In genomic region chr6:41331401-41332150, GRCh38 we compare ENCODE assay signal across 30 cellular contexts. TPM values are rescaled to one million over a fixed set of nuclear protein-coding genes. Genes with fewer than 3 reads are reported as not detected.
DNase-seq lines count a peak whose midpoint lies in the region; ATAC-seq lines count a peak whose summit lies in the region.
"Had no signal": no experiment of that assay in that cellular context is flagged by ENCODE, and none has a peak within 500 bp of the region (broad histone marks: within the 10 kb centered on the region; RNA-seq: fewer than 3 reads in every experiment).

No MANE protein-coding gene starts in this region.

- H3K27me3 ChIP-seq in CD4-positive, CD25-positive, alpha-beta regulatory T cell (ENCODE audit: control insufficient read depth, insufficient read depth, low read length), result peaks cover 8% of the 10 kb centered on the region
- H3K27me3 ChIP-seq in naive thymus-derived CD4-positive, alpha-beta T cell (ENCODE audit: control insufficient read depth in 2 of 2, insufficient read depth in 2 of 2, low read length in 2 of 2), result no peaks in the 10 kb centered on the region

- ATAC-seq in CD4-positive, CD25-positive, alpha-beta regulatory T cell (ENCODE audit: low read depth in 2 of 2), result no peak
- ATAC-seq in naive thymus-derived CD4-positive, alpha-beta T cell, result no peak
- no peak for ATAC-seq in GM18907 (IDR thresholded peaks at IDR 0.05; ENCODE audit: unreplicated experiment)
- ATAC-seq: gastrocnemius medialis had no signal

- no peaks in the 10 kb centered on the region for H3K9me3 Mint-ChIP-seq in T-helper 2 cell treated with Interferon-gamma antibody and Interleukin-4, amounts not matched to agents 5 μg/mL and 100 μg/mL, for 36 hours
- no peaks in the 10 kb centered on the region for H3K9me3 Mint-ChIP-seq in CD4-positive, CD25-positive, alpha-beta regulatory T cell
- H3K9me3 Mint-ChIP-seq in activated naive CD8-positive, alpha-beta T cell treated with anti-CD3 and anti-CD28 coated beads for 36 hours, result no peaks in the 10 kb centered on the region
- H3K9me3 Mint-ChIP-seq in naive thymus-derived CD4-positive, alpha-beta T cell, result no peaks in the 10 kb centered on the region
- H3K9me3 Mint-ChIP-seq: dendritic cell treated with granulocyte-macrophage colony-stimulating factor and Interleukin-4, amounts not matched to agents 40 ng/mL and 50 ng/mL, for 4 days had no signal

- peaks cover 28% of the 10 kb centered on the region for H3K27me3 Mint-ChIP-seq in T-helper 2 cell treated with Interferon-gamma antibody and Interleukin-4, amounts not matched to agents 5 μg/mL and 100 μg/mL, for 36 hours (ENCODE audit: low read depth)
- peaks cover 16% of the 10 kb centered on the region for H3K27me3 Mint-ChIP-seq in CD4-positive, CD25-positive, alpha-beta regulatory T cell
- no peaks in the 10 kb centered on the region for H3K27me3 Mint-ChIP-seq in activated naive CD8-positive, alpha-beta T cell treated with anti-CD3 and anti-CD28 coated beads for 36 hours
- peaks cover 0 to 26% (median 4%) of the 10 kb centered on the region in 5 donors for H3K27me3 Mint-ChIP-seq in naive thymus-derived CD4-positive, alpha-beta T cell

- H3K27ac Mint-ChIP-seq in T-helper 2 cell treated with Interferon-gamma antibody and Interleukin-4, amounts not matched to agents 5 μg/mL and 100 μg/mL, for 36 hours, result no peak overlapping the region
- peak overlapping the region in 2 of 3 donors; percentile 50 to 71 for H3K27ac Mint-ChIP-seq in CD4-positive, CD25-positive, alpha-beta regulatory T cell
- peak overlapping the region; percentile 54 for H3K27ac Mint-ChIP-seq in activated naive CD8-positive, alpha-beta T cell treated with anti-CD3 and anti-CD28 coated beads for 36 hours
- H3K27ac Mint-ChIP-seq in naive thymus-derived CD4-positive, alpha-beta T cell, result peak overlapping the region in 7 of 9 donors; percentile 9 to 78 (median 68)
- H3K27ac Mint-ChIP-seq: dendritic cell treated with granulocyte-macrophage colony-stimulating factor and Interleukin-4, amounts not matched to agents 40 ng/mL and 50 ng/mL, for 4 days had no signal

- no peaks in the 10 kb centered on the region for H3K36me3 ChIP-seq in CD4-positive, CD25-positive, alpha-beta regulatory T cell (ENCODE audit: control insufficient read depth, insufficient read depth, low read length)
- no peaks in the 10 kb centered on the region for H3K36me3 ChIP-seq in naive thymus-derived CD4-positive, alpha-beta T cell (ENCODE audit: control insufficient read depth in 2 of 3, insufficient read depth in 3 of 3, low read length in 3 of 3)
- H3K36me3 ChIP-seq: cardiac muscle cell, gastrocnemius medialis, HAP-1, neutrophil, SJCRH30, transverse colon had no signal

- peak; percentile 0 for DNase-seq in T-helper 2 cell treated with Interferon-gamma antibody and Interleukin-4, amounts not matched to agents 5 μg/mL and 100 μg/mL, for 36 hours (ENCODE audit: low spot score)
- DNase-seq in T-helper 2 cell, result no peak
- no peak for DNase-seq in CD4-positive, CD25-positive, alpha-beta regulatory T cell
- no peak for DNase-seq in activated naive CD8-positive, alpha-beta T cell treated with anti-CD3 and anti-CD28 coated beads for 36 hours
- no peak for DNase-seq in naive thymus-derived CD4-positive, alpha-beta T cell
- DNase-seq in NCI-H2227 (lab: John Stamatoyannopoulos, UW; ENCODE audit: unreplicated experiment), result no peak
- no peak for DNase-seq in SW480 (ENCODE audit: low spot score)
- DNase-seq: 8988T; activated CD4-positive, alpha-beta T cell treated with anti-CD3 and anti-CD28 coated beads for 1 hour; activated naive CD4-positive, alpha-beta T cell; activated T-cell treated with anti-CD3 and anti-CD28 coated beads, Interleukin-2, amount 50 U/mL, for 48 hours; aorta; gastrocnemius medialis; GDM1; KG1; NCI-H1417 treated with DMSO at 0.1 percent for 48 hours; NCI-H2081; NCI-H345; small intestine; transverse colon had no signal

- no peak overlapping the region for H3K4me3 ChIP-seq in CD4-positive, CD25-positive, alpha-beta regulatory T cell (ENCODE audit: low read depth, low read length)
- no peak overlapping the region for H3K4me3 ChIP-seq in naive thymus-derived CD4-positive, alpha-beta T cell (ENCODE audit: low read length)
- H3K4me3 ChIP-seq: cardiac muscle cell, gastrocnemius medialis, HAP-1, SJCRH30, transverse colon had no signal

- H3K4me1 ChIP-seq in CD4-positive, CD25-positive, alpha-beta regulatory T cell (ENCODE audit: control insufficient read depth, insufficient read depth, low read length, poor library complexity, severe bottlenecking), result peaks cover 21% of the 10 kb centered on the region
- peaks cover 31 to 43% of the 10 kb centered on the region in 2 donors for H3K4me1 ChIP-seq in naive thymus-derived CD4-positive, alpha-beta T cell (ENCODE audit: control insufficient read depth in 2 of 2, insufficient read depth in 2 of 2, low read length in 2 of 2)
- H3K4me1 ChIP-seq: gastrocnemius medialis, HAP-1, SJCRH30, transverse colon had no signal

- H3K4me1 Mint-ChIP-seq in T-helper 2 cell treated with Interferon-gamma antibody and Interleukin-4, amounts not matched to agents 5 μg/mL and 100 μg/mL, for 36 hours (ENCODE audit: low read depth), result peaks cover 18% of the 10 kb centered on the region
- peaks cover 0 to 49% (median 10%) of the 10 kb centered on the region in 4 donors for H3K4me1 Mint-ChIP-seq in CD4-positive, CD25-positive, alpha-beta regulatory T cell
- peaks cover 42% of the 10 kb centered on the region for H3K4me1 Mint-ChIP-seq in activated naive CD8-positive, alpha-beta T cell treated with anti-CD3 and anti-CD28 coated beads for 36 hours
- peaks cover 24 to 59% (median 50%) of the 10 kb centered on the region in 7 donors for H3K4me1 Mint-ChIP-seq in naive thymus-derived CD4-positive, alpha-beta T cell

- no peaks in the 10 kb centered on the region for H3K36me3 Mint-ChIP-seq in T-helper 2 cell treated with Interferon-gamma antibody and Interleukin-4, amounts not matched to agents 5 μg/mL and 100 μg/mL, for 36 hours (ENCODE audit: low read depth)
- H3K36me3 Mint-ChIP-seq in CD4-positive, CD25-positive, alpha-beta regulatory T cell, result no peaks in the 10 kb centered on the region
- no peaks in the 10 kb centered on the region for H3K36me3 Mint-ChIP-seq in activated naive CD8-positive, alpha-beta T cell treated with anti-CD3 and anti-CD28 coated beads for 36 hours
- no peaks in the 10 kb centered on the region for H3K36me3 Mint-ChIP-seq in naive thymus-derived CD4-positive, alpha-beta T cell

- intact Hi-C loops in naive thymus-derived CD4-positive, alpha-beta T cell (cut with micrococcal nuclease), result no loop called here

- no peaks in the 10 kb centered on the region for H3K9me3 ChIP-seq in CD4-positive, CD25-positive, alpha-beta regulatory T cell (ENCODE audit: control insufficient read depth in 2 of 2, low read length in 2 of 2)
- no peaks in the 10 kb centered on the region for H3K9me3 ChIP-seq in naive thymus-derived CD4-positive, alpha-beta T cell (ENCODE audit: control insufficient read depth in 2 of 3, low read length in 3 of 3)
- H3K9me3 ChIP-seq: gastrocnemius medialis, HAP-1, neutrophil, SJCRH30, transverse colon had no signal

- CTCF ChIA-PET in naive thymus-derived CD4-positive, alpha-beta T cell (lab: Charles Lee), result interaction anchor here (0.7 to 2.7 kb wide), 2 partner anchors 12 to 228 kb away, joined by 3 to 11 read pairs; no protein-coding TSS in a partner anchor

- H3K27ac ChIP-seq in CD4-positive, CD25-positive, alpha-beta regulatory T cell (ENCODE audit: insufficient read depth, low read length, poor library complexity, severe bottlenecking), result no peak overlapping the region
- no peak overlapping the region for H3K27ac ChIP-seq in naive thymus-derived CD4-positive, alpha-beta T cell (ENCODE audit: low read depth, low read length)
- H3K27ac ChIP-seq: cardiac muscle cell, gastrocnemius medialis, neutrophil, SJCRH30, transverse colon had no signal

- POLR2A ChIA-PET in naive thymus-derived CD4-positive, alpha-beta T cell (lab: Charles Lee), result no interaction called here

- H3K4me3 Mint-ChIP-seq in T-helper 2 cell treated with Interferon-gamma antibody and Interleukin-4, amounts not matched to agents 5 μg/mL and 100 μg/mL, for 36 hours, result no peak overlapping the region
- H3K4me3 Mint-ChIP-seq in CD4-positive, CD25-positive, alpha-beta regulatory T cell, result peak overlapping the region in 1 of 4 donors; percentile 67
- no peak overlapping the region for H3K4me3 Mint-ChIP-seq in activated naive CD8-positive, alpha-beta T cell treated with anti-CD3 and anti-CD28 coated beads for 36 hours
- peak overlapping the region in 2 of 10 donors; percentile 19 to 49 for H3K4me3 Mint-ChIP-seq in naive thymus-derived CD4-positive, alpha-beta T cell
- H3K4me3 Mint-ChIP-seq: dendritic cell treated with granulocyte-macrophage colony-stimulating factor and Interleukin-4, amounts not matched to agents 40 ng/mL and 50 ng/mL, for 4 days had no signal

RNA-seq across cellular contexts. Expression of gene NCR2, which starts 3.8 kb away (rescaled TPM):
- total RNA-seq in CD4-positive, CD25-positive, alpha-beta regulatory T cell, result not detected
- not detected for polyA plus RNA-seq in CD4-positive, CD25-positive, alpha-beta regulatory T cell
- under 1 TPM; 0.31 to 0.44 TPM for total RNA-seq in activated naive CD8-positive, alpha-beta T cell treated with anti-CD3 and anti-CD28 coated beads for 36 hours
- not detected for total RNA-seq in naive thymus-derived CD4-positive, alpha-beta T cell
- not detected for polyA plus RNA-seq in naive thymus-derived CD4-positive, alpha-beta T cell
- total RNA-seq: activated CD8-positive, alpha-beta memory T cell treated with anti-CD3 and anti-CD28 coated beads for 36 hours; aorta; cardiac muscle cell; gastrocnemius medialis; HT1080; lung microvascular endothelial cell; SJCRH30; T-helper 1 cell treated with Interleukin-12 subunit alpha and Interleukin-12 subunit beta and Interleukin-4 antibody, amounts not matched to agents 30 ng/mL and 1 ng/mL, for 36 hours; transverse colon had no signal
- polyA plus RNA-seq: aorta, cardiac muscle cell, small intestine had no signal

RNA-seq across cellular contexts. Expression of gene TREM1, which starts 45.1 kb away (rescaled TPM):
- total RNA-seq in CD4-positive, CD25-positive, alpha-beta regulatory T cell, result not detected
- under 1 TPM in 1 of 4 donors, not detected in 3; 0.54 TPM for polyA plus RNA-seq in CD4-positive, CD25-positive, alpha-beta regulatory T cell
- total RNA-seq in activated naive CD8-positive, alpha-beta T cell treated with anti-CD3 and anti-CD28 coated beads for 36 hours, result under 1 TPM in 1 of 2 experiments, not detected in 1; 0.30 TPM
- 100 to 1,000 TPM in 1 of 5 experiments, 10 to 100 TPM in 1, not detected in 3; 15.9 to 251 TPM for total RNA-seq in naive thymus-derived CD4-positive, alpha-beta T cell
- not detected for polyA plus RNA-seq in naive thymus-derived CD4-positive, alpha-beta T cell
- total RNA-seq: activated CD8-positive, alpha-beta memory T cell treated with anti-CD3 and anti-CD28 coated beads for 36 hours; cardiac muscle cell; HT1080; lung microvascular endothelial cell; SJCRH30; T-helper 1 cell treated with Interleukin-12 subunit alpha and Interleukin-12 subunit beta and Interleukin-4 antibody, amounts not matched to agents 30 ng/mL and 1 ng/mL, for 36 hours had no signal
- polyA plus RNA-seq: cardiac muscle cell had no signal
